Comparison of ENCODE assay signal across 17 cellular contexts in the genomic region with DNA sequence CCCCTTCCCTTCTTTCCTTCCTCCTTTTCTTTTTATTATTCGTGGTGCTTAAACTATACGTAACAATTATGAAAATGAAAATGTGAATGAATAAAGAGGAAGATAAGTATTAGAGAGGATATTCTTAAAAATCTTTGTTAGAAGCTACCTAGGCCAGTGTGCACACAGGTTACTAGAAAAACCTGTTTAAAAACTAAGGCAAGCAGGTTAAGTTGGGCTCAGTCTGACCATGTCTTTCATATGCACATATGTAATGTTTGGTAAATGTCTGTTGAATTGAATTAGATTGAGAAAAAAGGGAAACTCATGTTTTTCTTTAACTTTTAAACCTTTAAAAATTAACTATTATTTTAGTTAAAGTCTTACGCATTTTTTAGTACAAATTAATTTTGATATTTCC. TPM values are rescaled to one million over a fixed set of nuclear protein-coding genes. Genes with fewer than 3 reads are reported as not detected.
A peak's percentile ranks its signal among the peaks of the same experiment; 100 is the strongest.
DNase-seq lines count a peak whose midpoint lies in the region; ATAC-seq, FAIRE-seq and TF ChIP-seq lines count a peak whose summit lies in the region.
"Had no signal": no experiment of that assay in that cellular context is flagged by ENCODE, and none has a peak within 500 bp of the region (broad histone marks: within the 10 kb centered on the region; RNA-seq: fewer than 3 reads in every experiment).

No MANE protein-coding gene starts in this region.

- POLR2A ChIA-PET in H1 (lab: Charles Lee; ENCODE audit: partially characterized antibody): interaction anchor here (0.6 to 1.2 kb wide), 2 partner anchors 46 to 57 kb away, joined by 3 to 4 read pairs; no protein-coding TSS in a partner anchor

- WGBS in HUES64: 93% methylated on average over 2 of the region's 3 CpGs
- WGBS in H1 (ENCODE audit: extremely low coverage in 1 of 2, insufficient coverage in 1 of 2, insufficient read length in 1 of 2, insufficient replicate concordance in 2 of 2, low coverage in 1 of 2, low lambda C conversion rate in 2 of 2, missing lambda C conversion rate in 1 of 2), 2 experiments: 73 to 100% methylated on average over 1 to 3 of the region's 3 CpGs
- 87 to 93% methylated on average over 3 of the region's 3 CpGs for WGBS in tibial nerve, 2 donors

- ATAC-seq in HG03025 (IDR thresholded peaks at IDR 0.05; ENCODE audit: low FRiP score, unreplicated experiment): no peak

- H3K79me1 ChIP-seq in H1 (ENCODE audit: low read depth, low read length): no peaks in the 10 kb centered on the region

- H3K27ac ChIP-seq in HUES64 (ENCODE audit: low read depth, low read length) (0 out of 2 replicates have a peak overlapping the region, but pooled peaks have one; percentile 9), H1 (ENCODE audit: low read depth, low read length) (no peak overlapping the region), neural progenitor cell (peak overlapping the region; percentile 24), tibial nerve (no peak overlapping the region)
- H3K27ac ChIP-seq: BLaER1 treated with 17β-estradiol and CSF1 and Interleukin-3, amounts not matched to agents 10 nM and 100 nM had no signal

- H2AK5ac ChIP-seq in H1 (ENCODE audit: low read depth, low read length): no peak overlapping the region

- H3K27me3 ChIP-seq in HUES64 (ENCODE audit: insufficient read depth, low read length) (no peaks in the 10 kb centered on the region), H1 (replicated peaks in 1 of 4; ENCODE audit: control insufficient read depth in 3 of 4, extremely low read depth in 1 of 4, insufficient read depth in 3 of 4, low read length in 3 of 4) (no peaks in the 10 kb centered on the region), neural progenitor cell (no peaks in the 10 kb centered on the region), tibial nerve (no peaks in the 10 kb centered on the region)
- H3K27me3 ChIP-seq: BLaER1 treated with 17β-estradiol and CSF1 and Interleukin-3, amounts not matched to agents 10 nM and 100 nM had no signal

- TF ChIP-seq EP300 in H1 (IDR thresholded peaks at IDR 0.05; ENCODE audit: borderline replicate concordance in 1 of 2, low read depth in 2 of 2, low read length in 2 of 2) (no peak), tibial nerve (IDR thresholded peaks at IDR 0.05) (no peak)

- no peak overlapping the region for H3K23ac ChIP-seq in H1 (ENCODE audit: insufficient read length)

- no peak overlapping the region for H2BK20ac ChIP-seq in H1 (ENCODE audit: low read length)

- no peak overlapping the region for H3K4ac ChIP-seq in H1 (replicated peaks; ENCODE audit: insufficient read length, low read depth, low read length)

- H4K20me1 ChIP-seq in H1 (replicated peaks in 1 of 2; ENCODE audit: control insufficient read depth in 1 of 2, insufficient read depth in 2 of 2, low read length in 2 of 2) (no peaks in the 10 kb centered on the region), neural progenitor cell (ENCODE audit: low read depth) (peaks cover 6% of the 10 kb centered on the region)
- H4K20me1 ChIP-seq: BLaER1 treated with 17β-estradiol and CSF1 and Interleukin-3, amounts not matched to agents 10 nM and 100 nM had no signal

- H3K27me3 Mint-ChIP-seq in neural progenitor cell (ENCODE audit: insufficient read depth, low read depth): no peaks in the 10 kb centered on the region

- no peak overlapping the region for H3K14ac ChIP-seq in H1 (ENCODE audit: insufficient read length)

- H3K9me3 ChIP-seq in HUES64 (ENCODE audit: insufficient read depth, low read depth, low read length) (peaks cover 6% of the 10 kb centered on the region; the same call in 1 of the 2 replicates), H1 (ENCODE audit: insufficient read depth in 2 of 2, low read depth in 1 of 2, low read length in 1 of 2) (no peaks in the 10 kb centered on the region), neural progenitor cell (ENCODE audit: low read depth) (peaks cover 13% of the 10 kb centered on the region), tibial nerve (no peaks in the 10 kb centered on the region)

- H3K36me3 ChIP-seq in HUES64 (ENCODE audit: insufficient read depth, low read length): peaks cover 11% of the 10 kb centered on the region; the same call in 1 of the 2 replicates
- H3K36me3 ChIP-seq in H1 (ENCODE audit: control insufficient read depth in 2 of 4, insufficient read depth in 4 of 4, low read length in 3 of 4): peaks cover 0 to 4% (median 0%) of the 10 kb centered on the region in 4 experiments; a peak in 2 of 8 replicates
- H3K36me3 ChIP-seq in neural progenitor cell: peaks cover 20% of the 10 kb centered on the region
- no peaks in the 10 kb centered on the region for H3K36me3 ChIP-seq in tibial nerve
- H3K36me3 ChIP-seq: BLaER1 treated with 17β-estradiol and CSF1 and Interleukin-3, amounts not matched to agents 10 nM and 100 nM had no signal

- CTCF ChIA-PET in H1 (lab: Charles Lee; ENCODE audit: partially characterized antibody): interaction anchor here (0.7 to 3.1 kb wide), 5 partner anchors 9 to 602 kb away, joined by 3 to 21 read pairs (median 5); no protein-coding TSS in a partner anchor

- FAIRE-seq in G401.6 (lab: Jason Lieb, UNC): peak; percentile 71
- no peak for FAIRE-seq in H1 (lab: Jason Lieb, UNC)
- FAIRE-seq in HTR-8/SVneo (lab: Jason Lieb, UNC): no peak
- FAIRE-seq: GM12878, GM18507 had no signal

- H2AFZ ChIP-seq in H1 (ENCODE audit: low read length): no peak overlapping the region
- H2AFZ ChIP-seq in neural progenitor cell (replicated peaks): no peak overlapping the region

- H3K4me1 ChIP-seq in HUES64 (ENCODE audit: insufficient read depth, low read length) (peaks cover 17% of the 10 kb centered on the region), H1 (replicated peaks in 1 of 4; ENCODE audit: control insufficient read depth in 3 of 4, insufficient read depth in 4 of 4, low read length in 3 of 4) (peaks cover 0 to 3% (median 0%) of the 10 kb centered on the region in 4 experiments; a peak in 1 of 7 replicates), neural progenitor cell (peaks cover 11% of the 10 kb centered on the region), tibial nerve (peaks cover 0 to 13% (median 4%) of the 10 kb centered on the region in 4 donors)
- H3K4me1 ChIP-seq: BLaER1 treated with 17β-estradiol and CSF1 and Interleukin-3, amounts not matched to agents 10 nM and 100 nM had no signal

- H3K79me2 ChIP-seq in H1 (ENCODE audit: control insufficient read depth in 1 of 2, insufficient read depth in 2 of 2, low read length in 2 of 2) (no peaks in the 10 kb centered on the region), neural progenitor cell (ENCODE audit: low read depth) (peaks cover 100% of the 10 kb centered on the region)

- H3K4me1 Mint-ChIP-seq in neural progenitor cell: peaks cover 41% of the 10 kb centered on the region
- H3K4me1 Mint-ChIP-seq: CD4-positive, CD25-positive, alpha-beta regulatory T cell had no signal

- no peak overlapping the region for H3K4me3 ChIP-seq in HUES64 (ENCODE audit: low read length)
- H3K4me3 ChIP-seq in H1 (ENCODE audit: extremely low read depth in 1 of 4, insufficient read depth in 2 of 4, low read depth in 3 of 4, low read length in 4 of 4): no peak overlapping the region
- no peak overlapping the region for H3K4me3 ChIP-seq in neural progenitor cell
- no peak overlapping the region for H3K4me3 ChIP-seq in tibial nerve
- H3K4me3 ChIP-seq: BLaER1 treated with 17β-estradiol and CSF1 and Interleukin-3, amounts not matched to agents 10 nM and 100 nM; GM12878 had no signal

- TF ChIP-seq CTCF in H1 (IDR thresholded peaks at IDR 0.05; ENCODE audit: control extremely low read depth in 1 of 3, insufficient read depth in 1 of 3, low read depth in 1 of 3, low read length in 3 of 3): no peak
- TF ChIP-seq CTCF in neural progenitor cell (IDR thresholded peaks at IDR 0.05): no peak
- no peak for TF ChIP-seq CTCF in tibial nerve (IDR thresholded peaks at IDR 0.05)

- H3K36me3 Mint-ChIP-seq in neural progenitor cell: peaks cover 61% of the 10 kb centered on the region
- H3K36me3 Mint-ChIP-seq: CD4-positive, CD25-positive, alpha-beta regulatory T cell had no signal

- no peak for TF ChIP-seq RAD21 in H1 (IDR thresholded peaks at IDR 0.05 in 1 of 2, conservative IDR thresholded peaks at IDR 0.05 in 1 of 2; ENCODE audit: low read depth in 2 of 2, low read length in 2 of 2)

- H4K8ac ChIP-seq in H1 (ENCODE audit: extremely low read depth, insufficient read depth, low read length): no peak overlapping the region

- no peak overlapping the region for H4K91ac ChIP-seq in H1 (replicated peaks; ENCODE audit: insufficient read length, low read length)

- no peak overlapping the region for H2BK15ac ChIP-seq in H1 (ENCODE audit: low read length)

- no peak overlapping the region for H4K5ac ChIP-seq in H1 (ENCODE audit: insufficient read length, low read depth, low read length)

- no peak overlapping the region for H2BK5ac ChIP-seq in H1 (ENCODE audit: low read depth, low read length)

- peaks cover 22% of the 10 kb centered on the region for H3F3A ChIP-seq in neural progenitor cell (ENCODE audit: low read depth)

- H3K56ac ChIP-seq in H1 (replicated peaks; ENCODE audit: insufficient read length, low read depth, low read length): no peak overlapping the region

- H3K9ac ChIP-seq in HUES64 (ENCODE audit: low read depth, low read length) (no peak overlapping the region; the same call in 1 of the 2 replicates), H1 (replicated peaks in 1 of 4; ENCODE audit: extremely low read depth in 1 of 4, low read depth in 3 of 4, low read length in 3 of 4) (no peak overlapping the region), neural progenitor cell (no peak overlapping the region)
- H3K9ac ChIP-seq: BLaER1 treated with 17β-estradiol and CSF1 and Interleukin-3, amounts not matched to agents 10 nM and 100 nM had no signal

- no peak overlapping the region for H2BK12ac ChIP-seq in H1 (ENCODE audit: low read depth, low read length)

- peak overlapping the region; percentile 54 for H3K27ac Mint-ChIP-seq in neural progenitor cell
- H3K27ac Mint-ChIP-seq: CD4-positive, CD25-positive, alpha-beta regulatory T cell had no signal

- DNase-seq in H1 (ENCODE audit: low read depth in 1 of 2, low spot score in 2 of 2) (no peak), neural progenitor cell (ENCODE audit: low spot score) (no peak), tibial nerve (ENCODE audit: low spot score in 2 of 2) (no peak), HTR-8/SVneo (ENCODE audit: insufficient read length, low spot score) (no peak)
- DNase-seq: 8988T; ACHN; CD4-positive, CD25-positive, alpha-beta regulatory T cell; DMS 273 treated with DMSO at 0.1 percent for 48 hours; GOT3; HCEC 1CT had no signal

- H3K9me3 Mint-ChIP-seq in neural progenitor cell: peaks cover 41% of the 10 kb centered on the region

- H3K23me2 ChIP-seq in H1 (ENCODE audit: low read depth, low read length): no peaks in the 10 kb centered on the region

- H3K4me2 ChIP-seq in H1 (ENCODE audit: insufficient read depth in 1 of 2, low read depth in 2 of 2, low read length in 2 of 2) (peak overlapping the region in 1 of 2 experiments; percentile 14; a peak in 1 of 4 replicates), neural progenitor cell (no peak overlapping the region)
- H3K4me2 ChIP-seq: BLaER1 treated with 17β-estradiol and CSF1 and Interleukin-3, amounts not matched to agents 10 nM and 100 nM had no signal

- TF ChIP-seq POLR2A in H1 (IDR thresholded peaks at IDR 0.05; ENCODE audit: control extremely low read depth in 1 of 2, low read depth in 2 of 2, low read length in 2 of 2) (no peak), tibial nerve (IDR thresholded peaks at IDR 0.05) (no peak)

- H3K18ac ChIP-seq in H1 (ENCODE audit: extremely low read depth, low read length): no peak overlapping the region

- H2BK120ac ChIP-seq in H1 (replicated peaks; ENCODE audit: low read depth, low read length): no peak overlapping the region

- H3K4me3 Mint-ChIP-seq in neural progenitor cell: no peak overlapping the region
- H3K4me3 Mint-ChIP-seq: CD4-positive, CD25-positive, alpha-beta regulatory T cell had no signal

RNA-seq across cellular contexts. Expression of gene SHROOM3, which starts 7.8 kb away (rescaled TPM):
- polyA plus RNA-seq in HUES64 (2013, experiment 1 of 2): 20.0 TPM
- polyA plus RNA-seq in HUES64 (2013, experiment 2 of 2): 24.4 TPM
- 34.0 and 35.6 TPM in 2 replicates for total RNA-seq in H1 (2021; fragmentation: NEBNext Ultra II Directional; extraction: Animal tissue kit (Norgen Biotek cat#: 25700))
- polyA plus RNA-seq in H1 (2011; rRNA removed): 15.8 and 19.7 TPM in 2 replicates
- 15.7 TPM for polyA plus RNA-seq in H1 (2011; cell fraction: cytosol; rRNA removed)
- 33.4 TPM for polyA plus RNA-seq in H1 (2011; cell fraction: nucleus; rRNA removed)
- 14.8 to 19.0 TPM (median 17.2 TPM) in 4 replicates for polyA plus RNA-seq in H1 (2012, experiment 1 of 2)
- polyA plus RNA-seq in H1 (2012, experiment 2 of 2): 6.4 TPM
- 14.4 TPM for polyA plus RNA-seq in H1 (2013, experiment 1 of 2)
- 14.2 TPM for polyA plus RNA-seq in H1 (2013, experiment 2 of 2)
- 74.3 and 90.8 TPM in 2 replicates for polyA minus RNA-seq in H1 (2011; rRNA and poly(A)+ RNA removed)
- polyA minus RNA-seq in H1 (2011; cell fraction: cytosol; rRNA and poly(A)+ RNA removed): 42.9 TPM
- polyA minus RNA-seq in H1 (2011; cell fraction: nucleus; rRNA and poly(A)+ RNA removed): 106 TPM
- total RNA-seq in neural progenitor cell (ENCODE audit: low replicate concordance) (36.6 and 52.7 TPM in 2 replicates), tibial nerve (10 to 100 TPM; 28.0 to 49.8 (median 37.9) TPM)
- total RNA-seq: CD4-positive, CD25-positive, alpha-beta regulatory T cell had no signal
- polyA plus RNA-seq: CD4-positive, CD25-positive, alpha-beta regulatory T cell had no signal

RNA-seq across cellular contexts. Expression of gene CCDC158, which starts 21.9 kb away (rescaled TPM):
- not detected for polyA plus RNA-seq in HUES64 (2013, experiment 1 of 2)
- polyA plus RNA-seq in HUES64 (2013, experiment 2 of 2): not detected
- total RNA-seq in H1 (2021; fragmentation: NEBNext Ultra II Directional; extraction: Animal tissue kit (Norgen Biotek cat#: 25700)): not detected in 2 replicates
- not detected in 2 replicates for polyA plus RNA-seq in H1 (2011; rRNA removed)
- polyA plus RNA-seq in H1 (2011; cell fraction: cytosol; rRNA removed): not detected
- 0.04 TPM for polyA plus RNA-seq in H1 (2011; cell fraction: nucleus; rRNA removed)
- 0.05 TPM in 1 of 4 replicates, not detected in the others for polyA plus RNA-seq in H1 (2012, experiment 1 of 2)
- not detected for polyA plus RNA-seq in H1 (2012, experiment 2 of 2)
- 0.02 TPM for polyA plus RNA-seq in H1 (2013, experiment 1 of 2)
- 0.02 TPM for polyA plus RNA-seq in H1 (2013, experiment 2 of 2)
- polyA minus RNA-seq in H1 (2011; rRNA and poly(A)+ RNA removed): not detected in 2 replicates
- polyA minus RNA-seq in H1 (2011; cell fraction: cytosol; rRNA and poly(A)+ RNA removed): not detected
- not detected for polyA minus RNA-seq in H1 (2011; cell fraction: nucleus; rRNA and poly(A)+ RNA removed)
- not detected in 2 replicates for total RNA-seq in neural progenitor cell (ENCODE audit: low replicate concordance)
- 1 to 10 TPM in 2 of 4 donors, under 1 TPM in 2; 0.39 to 8.4 (median 0.86) TPM for total RNA-seq in tibial nerve
- total RNA-seq: CD4-positive, CD25-positive, alpha-beta regulatory T cell; Daoy; GM12878 had no signal
- polyA plus RNA-seq: CD4-positive, CD25-positive, alpha-beta regulatory T cell; GM12878 had no signal

Comparison
In these comparisons a context has a peak if more than half of its experiments do, and no peak if none do; other contexts are left out.
1. H3K27ac ChIP-seq: peak in HUES64 (single experiment) and neural progenitor cell (single experiment); none in H1 (single experiment) and tibial nerve (0 of 4).